24 cellular contexts compared by ENCODE assay signal in the genomic region with DNA sequence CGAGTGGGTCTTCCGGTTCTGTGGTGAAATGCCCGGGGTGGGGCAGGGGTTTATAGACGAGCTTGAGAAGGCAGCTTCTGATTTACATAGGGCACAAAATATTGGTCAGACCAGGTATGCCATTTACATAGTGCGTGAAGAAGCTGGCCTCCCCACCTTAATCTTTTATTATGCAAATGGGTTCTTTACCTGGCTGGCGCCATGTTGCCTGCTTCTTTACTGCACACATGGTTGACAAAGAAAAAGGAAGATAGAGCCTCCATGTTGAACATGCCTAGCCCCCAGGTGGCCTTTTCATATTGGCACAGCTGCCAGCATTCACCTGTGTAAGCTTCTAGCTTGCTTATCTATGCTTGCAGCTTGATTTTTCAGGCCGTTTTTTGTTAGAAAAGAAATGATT.
"Had no signal": no experiment of that assay in that cellular context is flagged by ENCODE, and none has a peak within 500 bp of the region (broad histone marks: within the 10 kb centered on the region; RNA-seq: fewer than 3 reads in every experiment).

No MANE protein-coding gene starts in this region.

- ATAC-seq: gastroesophageal sphincter; left lung; naive thymus-derived CD8-positive, alpha-beta T cell; stimulated activated naive CD8-positive, alpha-beta T cell treated with anti-CD3 and anti-CD28 coated beads, Interleukin-15, Interleukin-2, amounts not matched to agents 100 U/mL and 50 U/mL, for 24 hours; upper lobe of right lung had no signal

- H3K27ac ChIP-seq: breast epithelium, colonic mucosa, dorsolateral prefrontal cortex, esophagus muscularis mucosa, gastroesophageal sphincter, left lung, prostate gland, thyroid gland, upper lobe of right lung had no signal

- H3K36me3 Mint-ChIP-seq: activated CD4-positive, alpha-beta memory T cell treated with anti-CD3 and anti-CD28 coated beads for 36 hours had no signal

- H3K9me3 Mint-ChIP-seq: activated CD4-positive, alpha-beta memory T cell treated with anti-CD3 and anti-CD28 coated beads for 36 hours; central memory CD8-positive, alpha-beta T cell; T-helper 1 cell treated with Interleukin-12 subunit alpha and Interleukin-12 subunit beta and Interleukin-4 antibody, amounts not matched to agents 30 μg/mL and 1 μg/mL, for 36 hours had no signal

- H3K36me3 ChIP-seq: breast epithelium, colonic mucosa, esophagus muscularis mucosa, gastroesophageal sphincter, heart left ventricle, left lung, prostate gland, thyroid gland, upper lobe of right lung had no signal

- H3K4me1 ChIP-seq: breast epithelium, colonic mucosa, gastroesophageal sphincter, prostate gland, upper lobe of right lung had no signal

- DNase-seq: activated CD4-positive, alpha-beta memory T cell treated with anti-CD3 and anti-CD28 coated beads for 36 hours; activated CD4-positive, alpha-beta T cell treated with anti-CD3 and anti-CD28 coated beads for 48 hours; activated CD4-positive, CD25-positive, alpha-beta regulatory T cell; activated naive CD4-positive, alpha-beta T cell treated with Interleukin-2 at 50 U/mL for 16 hours; activated naive CD8-positive, alpha-beta T cell treated with anti-CD3 and anti-CD28 coated beads for 36 hours; activated T-cell treated with anti-CD3 and anti-CD28 coated beads, Interleukin-2, amount 50 U/mL, for 48 hours; colonic mucosa; dorsolateral prefrontal cortex; heart left ventricle; kidney glomerular epithelial cell; left lung; naive thymus-derived CD8-positive, alpha-beta T cell; stimulated activated CD4-positive, alpha-beta T cell treated with anti-CD3 and anti-CD28 coated beads, Interleukin-4, amount 100 ng/mL, for 1 hour; stimulated activated naive CD8-positive, alpha-beta T cell treated with anti-CD3 and anti-CD28 coated beads, Interleukin-15, Interleukin-2, amounts not matched to agents 100 U/mL and 50 U/mL, for 24 hours; substantia nigra; T1000; thyroid gland; upper lobe of right lung had no signal

- H3K4me3 ChIP-seq: breast epithelium, colonic mucosa, dorsolateral prefrontal cortex, gastroesophageal sphincter, left lung, prostate gland, thyroid gland, upper lobe of right lung had no signal

- H3K27me3 ChIP-seq: breast epithelium, colonic mucosa, dorsolateral prefrontal cortex, esophagus muscularis mucosa, gastroesophageal sphincter, heart left ventricle, left lung, thyroid gland, upper lobe of right lung had no signal

- H3K27ac Mint-ChIP-seq: activated CD4-positive, alpha-beta memory T cell treated with anti-CD3 and anti-CD28 coated beads for 36 hours; activated naive CD8-positive, alpha-beta T cell treated with anti-CD3 and anti-CD28 coated beads for 36 hours; naive thymus-derived CD8-positive, alpha-beta T cell; T-helper 1 cell treated with Interleukin-12 subunit alpha and Interleukin-12 subunit beta and Interleukin-4 antibody, amounts not matched to agents 30 μg/mL and 1 μg/mL, for 36 hours had no signal

- H3K4me1 Mint-ChIP-seq: activated naive CD8-positive, alpha-beta T cell treated with anti-CD3 and anti-CD28 coated beads for 36 hours; central memory CD8-positive, alpha-beta T cell; naive thymus-derived CD8-positive, alpha-beta T cell had no signal

- H3K4me3 Mint-ChIP-seq: activated CD4-positive, alpha-beta memory T cell treated with anti-CD3 and anti-CD28 coated beads for 36 hours; activated naive CD8-positive, alpha-beta T cell treated with anti-CD3 and anti-CD28 coated beads for 36 hours; central memory CD8-positive, alpha-beta T cell; naive thymus-derived CD8-positive, alpha-beta T cell; T-helper 1 cell treated with Interleukin-12 subunit alpha and Interleukin-12 subunit beta and Interleukin-4 antibody, amounts not matched to agents 30 μg/mL and 1 μg/mL, for 36 hours had no signal

- H3K9me3 ChIP-seq: breast epithelium, colonic mucosa, prostate gland, thyroid gland, upper lobe of right lung had no signal
